ENCODE assay signal across 8 cellular contexts in genomic region chr2:237512774-237513466, GRCh38. TPM values are rescaled to one million over a fixed set of nuclear protein-coding genes. Genes with fewer than 3 reads are reported as not detected.
DNase-seq lines count a peak whose midpoint lies in the region; ATAC-seq, FAIRE-seq and TF ChIP-seq lines count a peak whose summit lies in the region.

No MANE protein-coding gene starts in this region.

- TF ChIP-seq EP300 in A549 (IDR thresholded peaks at IDR 0.05), result no peak

- H3K9me3 ChIP-seq in A549 (no peaks in the 10 kb centered on the region), SK-N-MC (ENCODE audit: low read depth, low read length) (no peaks in the 10 kb centered on the region), pancreas (no peaks in the 10 kb centered on the region), tibial artery (no peaks in the 10 kb centered on the region)

- FAIRE-seq in A549 (lab: Jason Lieb, UNC), result no peak
- no peak for FAIRE-seq in pancreas (lab: Jason Lieb, UNC)

- CTCF ChIA-PET in A549 (lab: Yijun Ruan, JAX), result interaction anchor here (0.5 to 10.2 kb wide), 48 partner anchors 8 to 429 kb away, joined by 3 to 146 read pairs (median 8); partner anchors contain the start of gene MLPH

- no peak overlapping the region for H3K4me3 ChIP-seq in A549
- H3K4me3 ChIP-seq in SK-N-MC, result no peak overlapping the region
- H3K4me3 ChIP-seq in pancreas, result no peak overlapping the region
- H3K4me3 ChIP-seq in tibial artery, result no peak overlapping the region

- ATAC-seq in A549, result peak; percentile 83 to 86
- peak; percentile 70 for ATAC-seq in GM19025 (IDR thresholded peaks at IDR 0.05; ENCODE audit: low read depth, unreplicated experiment)
- ATAC-seq in pancreas, result peak; percentile 72 to 91 (median 88)

- H3K4me2 ChIP-seq in A549, result peak overlapping the region; percentile 35

- 31% methylated on average over 14 of the region's 14 CpGs for WGBS in A549 (ENCODE audit: missing lambda C conversion rate)
- 17 to 20% methylated on average over 14 of the region's 14 CpGs for WGBS in pancreas, 2 donors

- intact Hi-C loops in pancreas (cut with DNase I), result loop anchor here in 1 of 3 donors (5.0 kb wide), 1 partner anchor 59 kb away; no protein-coding TSS in a partner anchor
- intact Hi-C loops in tibial artery (cut with DNase I; ENCODE audit: low total_unique reads), result no loop called here

- H3K9ac ChIP-seq in SK-N-MC (ENCODE audit: insufficient read length), result no peak overlapping the region

- H3K4me1 ChIP-seq in A549 (peaks cover 58% of the 10 kb centered on the region), pancreas (peaks cover 14 to 24% (median 15%) of the 10 kb centered on the region in 3 donors), tibial artery (peaks cover 0 to 10% (median 0%) of the 10 kb centered on the region in 4 donors)

- no peak for TF ChIP-seq POLR2A in A549 (IDR thresholded peaks at IDR 0.05; ENCODE audit: low read length)

- H3K27ac ChIP-seq in A549 (peak overlapping the region; percentile 97 to 98), SK-N-MC (no peak overlapping the region), pancreas (peak overlapping the region; percentile 12 to 71 (median 47)), tibial artery (no peak overlapping the region)

- no peaks in the 10 kb centered on the region for H3K27me3 ChIP-seq in pancreas
- peaks cover 0 to 9% of the 10 kb centered on the region in 2 donors for H3K27me3 ChIP-seq in tibial artery

- POLR2A ChIA-PET in A549 (lab: Yijun Ruan, JAX), result interaction anchor here (0.6 to 4.2 kb wide), 11 partner anchors 10 to 719 kb away, joined by 3 to 19 read pairs (median 5); partner anchors contain the start of gene MLPH

- DNase-seq in A549 (ENCODE audit: low read depth in 1 of 2, low spot score in 1 of 2) (peak; percentile 72 to 90), NCI-H1092 treated with DMSO at 0.1 percent for 48 hours (lab: John Stamatoyannopoulos, UW) (peak; percentile 75), SK-N-MC (ENCODE audit: low read depth, low spot score) (peak; percentile 67), glomerular visceral epithelial cell (ENCODE audit: extremely low spot score) (peak; percentile 95), pancreas (peak; percentile 85 to 94 (median 88)), tibial artery (peak; percentile 85 to 86)
- peak; percentile 76 for DNase-seq in activated naive CD4-positive, alpha-beta T cell treated with Interleukin-2 at 50 U/mL for 16 hours

- peak; percentile 96 for TF ChIP-seq CTCF in A549 (IDR thresholded peaks at IDR 0.05)
- peak; percentile 83 to 95 (median 92) for TF ChIP-seq CTCF in pancreas (IDR thresholded peaks at IDR 0.05)
- TF ChIP-seq CTCF in tibial artery (IDR thresholded peaks at IDR 0.05), result peak; percentile 83 to 93

- TF ChIP-seq RAD21 in A549 (conservative IDR thresholded peaks at IDR 0.05 in 1 of 2, IDR thresholded peaks at IDR 0.05 in 1 of 2), result peak; percentile 82 to 83

- no peaks in the 10 kb centered on the region for H3K36me3 ChIP-seq in SK-N-MC (ENCODE audit: insufficient read depth, low read length)
- no peaks in the 10 kb centered on the region for H3K36me3 ChIP-seq in pancreas
- no peaks in the 10 kb centered on the region for H3K36me3 ChIP-seq in tibial artery

TF ChIP-seq in A549, 52 proteins besides CTCF, POLR2A, EP300 and RAD21 (continues in another document):
- no peak for TF ChIP-seq BCL3 (IDR thresholded peaks at IDR 0.05)
- TF ChIP-seq EHF (CRISPR knock-in tag; IDR thresholded peaks at IDR 0.05), result no peak
- TF ChIP-seq ZNF302 (CRISPR knock-in tag; IDR thresholded peaks at IDR 0.05), result no peak
- peak; percentile 39; the same call in 1 of the 2 replicates for TF ChIP-seq MAX (IDR thresholded peaks at IDR 0.05)
- TF ChIP-seq HOXB13 (CRISPR knock-in tag; IDR thresholded peaks at IDR 0.05; ENCODE audit: low read depth), result 0 out of 2 replicates have a peak, but pooled peaks have one; percentile 19
- no peak for TF ChIP-seq PHF8 (IDR thresholded peaks at IDR 0.05; ENCODE audit: borderline replicate concordance, low read depth)
- TF ChIP-seq ESRRA (IDR thresholded peaks at IDR 0.05; ENCODE audit: borderline replicate concordance, low read length), result no peak
- TF ChIP-seq CEBPB (IDR thresholded peaks at IDR 0.05), result no peak
- peak in 1 of 2 experiments; percentile 30; a peak in 1 of 5 replicates for TF ChIP-seq JUN (IDR thresholded peaks at IDR 0.05)
- TF ChIP-seq MAFK (IDR thresholded peaks at IDR 0.05; ENCODE audit: partially characterized antibody), result no peak
- TF ChIP-seq PBX3 (IDR thresholded peaks at IDR 0.05), result peak; percentile 65
- TF ChIP-seq HDAC2 (IDR thresholded peaks at IDR 0.05), result no peak
- TF ChIP-seq POLR2AphosphoS2 (conservative IDR thresholded peaks at IDR 0.05; ENCODE audit: low read length), result no peak
- TF ChIP-seq FOSB (CRISPR knock-in tag; IDR thresholded peaks at IDR 0.05), result no peak
- no peak for TF ChIP-seq HOXA7 (CRISPR knock-in tag; IDR thresholded peaks at IDR 0.05)
- TF ChIP-seq MAZ (IDR thresholded peaks at IDR 0.05; ENCODE audit: borderline replicate concordance, low read depth, low read length), result no peak
- TF ChIP-seq KDM5A (IDR thresholded peaks at IDR 0.05), result no peak
- no peak for TF ChIP-seq MYC (IDR thresholded peaks at IDR 0.05; ENCODE audit: borderline replicate concordance, low read length)
- TF ChIP-seq ZSCAN20 (CRISPR knock-in tag; IDR thresholded peaks at IDR 0.05), result no peak
- TF ChIP-seq TFCP2L1 (CRISPR knock-in tag; IDR thresholded peaks at IDR 0.05), result no peak
- TF ChIP-seq CHD2 (IDR thresholded peaks at IDR 0.05; ENCODE audit: low read length, partially characterized antibody), result no peak
- TF ChIP-seq HMGXB4 (CRISPR knock-in tag; IDR thresholded peaks at IDR 0.05; ENCODE audit: borderline replicate concordance), result no peak
- no peak for TF ChIP-seq RFX5 (IDR thresholded peaks at IDR 0.05)
- TF ChIP-seq CBX2 (IDR thresholded peaks at IDR 0.05; ENCODE audit: borderline replicate concordance, low read depth), result no peak
- no peak for TF ChIP-seq FOXS1 (CRISPR knock-in tag; IDR thresholded peaks at IDR 0.05)
- no peak for TF ChIP-seq HOXB5 (CRISPR knock-in tag; IDR thresholded peaks at IDR 0.05)
- no peak for TF ChIP-seq ZC3H11A (IDR thresholded peaks at IDR 0.05)
- no peak for TF ChIP-seq EHMT2 (IDR thresholded peaks at IDR 0.05; ENCODE audit: low read depth)
- TF ChIP-seq TP53 (CRISPR knock-in tag; IDR thresholded peaks at IDR 0.05), result no peak
- TF ChIP-seq HES2 (IDR thresholded peaks at IDR 0.05), result no peak

RNA-seq across cellular contexts. Expression of gene MLPH, which starts 25.9 kb away (rescaled TPM):
- polyA plus RNA-seq in A549 (2011; rRNA removed), result 350 and 419 TPM in 2 replicates
- 231 and 238 TPM in 2 replicates for polyA plus RNA-seq in A549 (2012; cell fraction: cytosol; rRNA removed)
- 1,019 and 1,045 TPM in 2 replicates for polyA plus RNA-seq in A549 (2012; cell fraction: nucleus; rRNA removed)
- polyA plus RNA-seq in A549 (2017; fragmentation: RNase III; extraction: RNeasy Plus Mini Kit Qiagen cat#74134 plus additional on column Dnase treatment), result 184 to 219 TPM (median 218 TPM) in 3 replicates
- polyA minus RNA-seq in A549 (2011; rRNA and poly(A)+ RNA removed), result 288 and 355 TPM in 2 replicates
- 10 to 100 TPM in 5 of 6 donors, 1 to 10 TPM in 1; 6.2 to 25.3 (median 13.1) TPM for total RNA-seq in pancreas
- polyA plus RNA-seq in pancreas, result 10 to 100 TPM; 28.1 to 45.2 TPM

RNA-seq across cellular contexts. Expression of gene PRLH, which starts 53.5 kb away (rescaled TPM):
- polyA plus RNA-seq in A549 (2011; rRNA removed) (not detected in 2 replicates), A549 (2017; fragmentation: RNase III; extraction: RNeasy Plus Mini Kit Qiagen cat#74134 plus additional on column Dnase treatment) (not detected in 3 replicates), pancreas (not detected)
- not detected in 2 replicates for polyA plus RNA-seq in A549 (2012; cell fraction: cytosol; rRNA removed)
- not detected in 2 replicates for polyA plus RNA-seq in A549 (2012; cell fraction: nucleus; rRNA removed)
- not detected in 2 replicates for polyA minus RNA-seq in A549 (2011; rRNA and poly(A)+ RNA removed)
- total RNA-seq in pancreas, result not detected

Comparison
In these comparisons a context has a peak if more than half of its experiments do, and no peak if none do; other contexts are left out.
1. H3K27ac ChIP-seq: peak in A549 (2 of 2) and pancreas (4 of 4); none in SK-N-MC (single experiment) and tibial artery (0 of 2).
2. RNA of gene MLPH, which starts 25.9 kb away (polyA plus RNA-seq): 184 to 1,045 TPM in A549; 28.1 to 45.2 TPM in pancreas; every median in the first group is over 4 times any median in the second.
3. Peak in every context shown above with its lines, with median percentiles within 50 percentile points of each other: ATAC-seq, DNase-seq and CTCF ChIP-seq.